Comparison of ENCODE assay signal across 8 cellular contexts in the genomic region with DNA sequence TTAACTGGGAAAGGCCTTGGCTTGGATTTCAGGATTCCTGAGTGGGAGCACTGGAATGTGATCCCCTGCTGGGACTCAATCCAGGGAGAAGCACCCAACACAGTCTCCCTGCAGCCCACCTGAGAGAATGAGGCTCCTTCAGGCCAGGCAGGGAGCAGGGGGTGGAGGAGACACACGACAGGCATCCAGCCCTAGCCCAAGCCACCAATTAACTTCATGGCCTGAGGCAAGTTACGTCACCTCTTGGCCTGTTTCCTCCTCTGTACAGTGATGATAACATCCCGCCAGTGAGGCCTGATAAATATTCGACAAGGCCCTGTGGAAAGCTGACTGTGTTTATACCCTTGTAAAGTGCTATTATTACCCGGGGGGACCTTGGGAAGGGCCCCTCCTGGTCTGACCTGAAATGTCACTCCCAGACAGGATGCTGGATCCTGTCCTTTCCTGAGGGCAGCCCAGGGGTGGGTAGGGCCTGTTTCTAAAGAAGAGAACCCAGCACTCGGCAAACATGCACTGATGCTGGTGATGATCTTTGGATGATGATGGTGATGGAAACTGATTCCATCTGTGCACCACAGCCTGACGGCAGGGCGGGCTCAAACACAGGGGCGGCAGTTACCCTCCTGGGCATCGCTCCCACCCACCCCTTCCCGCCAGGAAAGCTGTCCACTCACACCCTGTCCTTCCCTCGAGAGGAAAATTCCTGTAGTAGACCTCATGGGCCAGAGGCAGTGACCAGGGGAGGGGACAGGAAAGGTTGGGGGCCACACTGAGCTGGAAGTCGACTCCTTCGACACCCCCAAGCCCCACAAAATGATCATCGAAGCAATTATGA. TPM values are rescaled to one million over a fixed set of nuclear protein-coding genes. Genes with fewer than 3 reads are reported as not detected.
DNase-seq lines count a peak whose midpoint lies in the region; ATAC-seq and TF ChIP-seq lines count a peak whose summit lies in the region.

No MANE protein-coding gene starts in this region.

- no peaks in the 10 kb centered on the region; the same call in 1 of the 2 replicates for H3K36me3 Mint-ChIP-seq in HFFc6 (ENCODE audit: low read depth)

- TF ChIP-seq CTCF in 22Rv1 (IDR thresholded peaks at IDR 0.05) (no peak), HFFc6 (IDR thresholded peaks at IDR 0.05) (no peak), GM10266 (IDR thresholded peaks at IDR 0.05; ENCODE audit: control insufficient read depth, insufficient read depth, low read depth, missing control alignments) (no peak)

- H3K27me3 Mint-ChIP-seq in HFFc6 (ENCODE audit: insufficient read depth), result peaks cover 4% of the 10 kb centered on the region

- no peaks in the 10 kb centered on the region for H3K9me3 Mint-ChIP-seq in HFFc6

- peak overlapping the region; percentile 55 for H3K27ac ChIP-seq in 22Rv1

- peak; percentile 92 for DNase-seq in HFFc6
- DNase-seq in amniotic epithelial cell (ENCODE audit: low read depth), result peak; percentile 75
- DNase-seq in islet precursor cell, result peak; percentile 98
- no peak for DNase-seq in activated naive CD4-positive, alpha-beta T cell treated with anti-CD3 and anti-CD28 coated beads, Interleukin-2, amount 50 U/mL, for 16 hours
- no peak for DNase-seq in GM10266 (ENCODE audit: extremely low spot score)
- no peak for DNase-seq in NCI-H82 treated with DMSO at 0.1 percent for 48 hours (lab: John Stamatoyannopoulos, UW; ENCODE audit: unreplicated experiment)

- ATAC-seq in GM18858 (IDR thresholded peaks at IDR 0.05; ENCODE audit: unreplicated experiment), result no peak

- H3K4me3 Mint-ChIP-seq in HFFc6, result no peak overlapping the region; the same call in 1 of the 2 replicates

- H3K27ac Mint-ChIP-seq in HFFc6, result peak overlapping the region; percentile 77

- peaks cover 33% of the 10 kb centered on the region for H3K4me1 Mint-ChIP-seq in HFFc6 (ENCODE audit: low read depth)

RNA-seq across cellular contexts. Expression of a gene that starts 12.4 kb away (rescaled TPM):
- 1 to 10 TPM; 2.5 to 3.4 (median 2.9) TPM for total RNA-seq in HFFc6 (2021; fragmentation: NEBNext Ultra II Directional; extraction: Animal tissue kit (Norgen Biotek cat#: 25700))

RNA-seq across cellular contexts. Expression of a gene that starts 13.3 kb away (rescaled TPM):
- total RNA-seq in HFFc6 (2021; fragmentation: NEBNext Ultra II Directional; extraction: Animal tissue kit (Norgen Biotek cat#: 25700)), result under 1 TPM in 3 of 6 experiments, not detected in 3; 0.30 to 0.68 (median 0.31) TPM

RNA-seq across cellular contexts. Expression of a gene that starts 20.1 kb away (rescaled TPM):
- not detected for total RNA-seq in HFFc6 (2021; fragmentation: NEBNext Ultra II Directional; extraction: Animal tissue kit (Norgen Biotek cat#: 25700))

RNA-seq across cellular contexts. Expression of a gene that starts 20.2 kb away (rescaled TPM):
- 100 to 1,000 TPM; 216 to 234 (median 228) TPM for total RNA-seq in HFFc6 (2021; fragmentation: NEBNext Ultra II Directional; extraction: Animal tissue kit (Norgen Biotek cat#: 25700))

RNA-seq across cellular contexts. Expression of a gene that starts 31.9 kb away (rescaled TPM):
- 10 to 100 TPM in 4 of 6 experiments, 1 to 10 TPM in 2; 8.7 to 14.2 (median 11.0) TPM for total RNA-seq in HFFc6 (2021; fragmentation: NEBNext Ultra II Directional; extraction: Animal tissue kit (Norgen Biotek cat#: 25700))

Comparison
In these comparisons a context has a peak if more than half of its experiments do, and no peak if none do; other contexts are left out.
1. DNase-seq: peak in HFFc6 (single experiment), amniotic epithelial cell (single experiment) and islet precursor cell (single experiment); none in activated naive CD4-positive, alpha-beta T cell treated with anti-CD3 and anti-CD28 coated beads, Interleukin-2, amount 50 U/mL, for 16 hours (single experiment), GM10266 (single experiment) and NCI-H82 treated with DMSO at 0.1 percent for 48 hours (single experiment).